2 cellular contexts compared by ENCODE assay signal in the genomic region with DNA sequence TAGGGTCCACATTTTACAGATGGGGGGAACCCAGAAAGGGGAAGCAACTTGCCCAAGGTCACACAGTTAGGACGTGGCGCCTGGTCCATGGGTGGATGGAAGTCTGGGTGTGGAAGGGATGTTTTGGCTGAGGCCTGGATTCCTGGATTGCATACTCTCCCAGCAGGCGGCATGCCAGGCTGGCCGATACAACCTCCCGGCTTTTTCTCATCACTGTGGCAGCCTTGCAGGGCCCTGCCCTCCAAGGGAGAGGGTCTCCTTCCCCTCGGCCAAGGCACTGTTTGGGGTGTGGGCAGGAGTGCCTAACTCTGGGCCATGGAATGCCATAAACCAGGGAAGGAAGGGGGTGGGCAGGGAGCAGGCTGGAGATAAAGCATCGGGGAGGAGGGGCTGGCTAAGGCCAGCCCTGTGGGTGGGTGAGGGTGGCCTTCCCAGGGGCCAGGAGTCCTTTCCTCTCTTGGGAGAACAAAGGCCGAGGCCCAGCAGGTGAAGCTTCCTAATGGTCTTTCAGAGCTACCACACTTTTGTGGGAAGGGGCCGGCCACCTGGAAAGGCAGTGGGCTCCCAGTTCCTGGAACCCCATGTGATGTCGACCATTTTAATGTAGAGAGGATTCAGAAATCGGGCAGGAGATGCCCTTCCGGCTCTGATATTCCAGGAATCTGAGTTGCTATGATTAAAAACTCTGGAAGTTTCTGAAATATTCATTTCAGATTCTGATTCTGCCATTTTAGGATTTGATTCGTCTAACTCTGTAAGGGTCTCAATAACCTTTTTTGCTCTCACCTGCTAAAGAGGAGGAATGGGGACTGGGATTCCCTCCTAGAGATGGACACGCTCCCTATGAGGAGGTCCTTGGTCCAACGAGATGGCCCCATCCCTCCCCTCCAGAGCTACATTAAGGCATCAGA.
TF ChIP-seq lines count a peak whose summit lies in the region.

No MANE protein-coding gene starts in this region.

TF ChIP-seq in SK-N-SH, 30 proteins besides CTCF, POLR2A, EP300 and RAD21 (continued from another document):
- TF ChIP-seq, protein P1, sequence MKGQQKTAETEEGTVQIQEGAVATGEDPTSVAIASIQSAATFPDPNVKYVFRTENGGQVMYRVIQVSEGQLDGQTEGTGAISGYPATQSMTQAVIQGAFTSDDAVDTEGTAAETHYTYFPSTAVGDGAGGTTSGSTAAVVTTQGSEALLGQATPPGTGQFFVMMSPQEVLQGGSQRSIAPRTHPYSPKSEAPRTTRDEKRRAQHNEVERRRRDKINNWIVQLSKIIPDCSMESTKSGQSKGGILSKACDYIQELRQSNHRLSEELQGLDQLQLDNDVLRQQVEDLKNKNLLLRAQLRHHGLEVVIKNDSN (IDR thresholded peaks at IDR 0.05; ENCODE audit: borderline replicate concordance, low read depth): no peak
- no peak for TF ChIP-seq MEF2A (IDR thresholded peaks at IDR 0.05; ENCODE audit: borderline replicate concordance, low read depth)
- no peak for TF ChIP-seq RCOR1 (IDR thresholded peaks at IDR 0.05; ENCODE audit: low read length)
- no peak for TF ChIP-seq NRF1 (IDR thresholded peaks at IDR 0.05; ENCODE audit: low read depth, low read length)
- TF ChIP-seq FOXJ3 (CRISPR knock-in tag; IDR thresholded peaks at IDR 0.05): no peak
- TF ChIP-seq, protein P2, sequence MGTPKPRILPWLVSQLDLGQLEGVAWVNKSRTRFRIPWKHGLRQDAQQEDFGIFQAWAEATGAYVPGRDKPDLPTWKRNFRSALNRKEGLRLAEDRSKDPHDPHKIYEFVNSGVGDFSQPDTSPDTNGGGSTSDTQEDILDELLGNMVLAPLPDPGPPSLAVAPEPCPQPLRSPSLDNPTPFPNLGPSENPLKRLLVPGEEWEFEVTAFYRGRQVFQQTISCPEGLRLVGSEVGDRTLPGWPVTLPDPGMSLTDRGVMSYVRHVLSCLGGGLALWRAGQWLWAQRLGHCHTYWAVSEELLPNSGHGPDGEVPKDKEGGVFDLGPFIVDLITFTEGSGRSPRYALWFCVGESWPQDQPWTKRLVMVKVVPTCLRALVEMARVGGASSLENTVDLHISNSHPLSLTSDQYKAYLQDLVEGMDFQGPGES (IDR thresholded peaks at IDR 0.05; ENCODE audit: low read depth, low read length): no peak
- no peak for TF ChIP-seq GABPA (IDR thresholded peaks at IDR 0.05; ENCODE audit: low read depth)
- no peak for TF ChIP-seq RXRA (IDR thresholded peaks at IDR 0.05; ENCODE audit: borderline replicate concordance, low read depth)
- TF ChIP-seq, protein P3, sequence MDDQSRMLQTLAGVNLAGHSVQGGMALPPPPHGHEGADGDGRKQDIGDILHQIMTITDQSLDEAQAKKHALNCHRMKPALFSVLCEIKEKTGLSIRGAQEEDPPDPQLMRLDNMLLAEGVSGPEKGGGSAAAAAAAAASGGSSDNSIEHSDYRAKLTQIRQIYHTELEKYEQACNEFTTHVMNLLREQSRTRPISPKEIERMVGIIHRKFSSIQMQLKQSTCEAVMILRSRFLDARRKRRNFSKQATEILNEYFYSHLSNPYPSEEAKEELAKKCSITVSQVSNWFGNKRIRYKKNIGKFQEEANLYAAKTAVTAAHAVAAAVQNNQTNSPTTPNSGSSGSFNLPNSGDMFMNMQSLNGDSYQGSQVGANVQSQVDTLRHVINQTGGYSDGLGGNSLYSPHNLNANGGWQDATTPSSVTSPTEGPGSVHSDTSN (IDR thresholded peaks at IDR 0.05): no peak

TF ChIP-seq in SK-N-SH treated with all-trans-retinoic acid at 6 μM for 48 hours, 23 proteins besides CTCF, POLR2A, EP300 and RAD21 (continued from another document):
- TF ChIP-seq, protein P4, sequence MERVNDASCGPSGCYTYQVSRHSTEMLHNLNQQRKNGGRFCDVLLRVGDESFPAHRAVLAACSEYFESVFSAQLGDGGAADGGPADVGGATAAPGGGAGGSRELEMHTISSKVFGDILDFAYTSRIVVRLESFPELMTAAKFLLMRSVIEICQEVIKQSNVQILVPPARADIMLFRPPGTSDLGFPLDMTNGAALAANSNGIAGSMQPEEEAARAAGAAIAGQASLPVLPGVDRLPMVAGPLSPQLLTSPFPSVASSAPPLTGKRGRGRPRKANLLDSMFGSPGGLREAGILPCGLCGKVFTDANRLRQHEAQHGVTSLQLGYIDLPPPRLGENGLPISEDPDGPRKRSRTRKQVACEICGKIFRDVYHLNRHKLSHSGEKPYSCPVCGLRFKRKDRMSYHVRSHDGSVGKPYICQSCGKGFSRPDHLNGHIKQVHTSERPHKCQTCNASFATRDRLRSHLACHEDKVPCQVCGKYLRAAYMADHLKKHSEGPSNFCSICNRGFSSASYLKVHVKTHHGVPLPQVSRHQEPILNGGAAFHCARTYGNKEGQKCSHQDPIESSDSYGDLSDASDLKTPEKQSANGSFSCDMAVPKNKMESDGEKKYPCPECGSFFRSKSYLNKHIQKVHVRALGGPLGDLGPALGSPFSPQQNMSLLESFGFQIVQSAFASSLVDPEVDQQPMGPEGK (CRISPR knock-in tag; IDR thresholded peaks at IDR 0.05; ENCODE audit: borderline replicate concordance): no peak
- TF ChIP-seq ZNF70 (CRISPR knock-in tag; IDR thresholded peaks at IDR 0.05): no peak
- TF ChIP-seq SNAI2 (CRISPR knock-in tag; IDR thresholded peaks at IDR 0.05): no peak
- no peak for TF ChIP-seq ESRRG (CRISPR knock-in tag; IDR thresholded peaks at IDR 0.05)
- TF ChIP-seq, protein P5, sequence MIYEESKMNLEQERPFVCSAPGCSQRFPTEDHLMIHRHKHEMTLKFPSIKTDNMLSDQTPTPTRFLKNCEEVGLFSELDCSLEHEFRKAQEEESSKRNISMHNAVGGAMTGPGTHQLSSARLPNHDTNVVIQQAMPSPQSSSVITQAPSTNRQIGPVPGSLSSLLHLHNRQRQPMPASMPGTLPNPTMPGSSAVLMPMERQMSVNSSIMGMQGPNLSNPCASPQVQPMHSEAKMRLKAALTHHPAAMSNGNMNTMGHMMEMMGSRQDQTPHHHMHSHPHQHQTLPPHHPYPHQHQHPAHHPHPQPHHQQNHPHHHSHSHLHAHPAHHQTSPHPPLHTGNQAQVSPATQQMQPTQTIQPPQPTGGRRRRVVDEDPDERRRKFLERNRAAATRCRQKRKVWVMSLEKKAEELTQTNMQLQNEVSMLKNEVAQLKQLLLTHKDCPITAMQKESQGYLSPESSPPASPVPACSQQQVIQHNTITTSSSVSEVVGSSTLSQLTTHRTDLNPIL (CRISPR knock-in tag; IDR thresholded peaks at IDR 0.05; ENCODE audit: low read depth): no peak
- TF ChIP-seq GLIS3 (CRISPR knock-in tag; IDR thresholded peaks at IDR 0.05): no peak
- no peak for TF ChIP-seq ZNF8 (CRISPR knock-in tag; IDR thresholded peaks at IDR 0.05)
- TF ChIP-seq, protein P6, sequence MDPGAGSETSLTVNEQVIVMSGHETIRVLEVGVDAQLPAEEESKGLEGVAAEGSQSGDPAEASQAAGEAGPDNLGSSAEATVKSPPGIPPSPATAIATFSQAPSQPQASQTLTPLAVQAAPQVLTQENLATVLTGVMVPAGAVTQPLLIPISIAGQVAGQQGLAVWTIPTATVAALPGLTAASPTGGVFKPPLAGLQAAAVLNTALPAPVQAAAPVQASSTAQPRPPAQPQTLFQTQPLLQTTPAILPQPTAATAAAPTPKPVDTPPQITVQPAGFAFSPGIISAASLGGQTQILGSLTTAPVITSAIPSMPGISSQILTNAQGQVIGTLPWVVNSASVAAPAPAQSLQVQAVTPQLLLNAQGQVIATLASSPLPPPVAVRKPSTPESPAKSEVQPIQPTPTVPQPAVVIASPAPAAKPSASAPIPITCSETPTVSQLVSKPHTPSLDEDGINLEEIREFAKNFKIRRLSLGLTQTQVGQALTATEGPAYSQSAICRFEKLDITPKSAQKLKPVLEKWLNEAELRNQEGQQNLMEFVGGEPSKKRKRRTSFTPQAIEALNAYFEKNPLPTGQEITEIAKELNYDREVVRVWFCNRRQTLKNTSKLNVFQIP (CRISPR knock-in tag; IDR thresholded peaks at IDR 0.05; ENCODE audit: borderline replicate concordance, low read depth): no peak
- TF ChIP-seq BACH2 (CRISPR knock-in tag; IDR thresholded peaks at IDR 0.05; ENCODE audit: borderline replicate concordance): no peak
- no peak for TF ChIP-seq ARNTL (CRISPR knock-in tag; IDR thresholded peaks at IDR 0.05; ENCODE audit: borderline replicate concordance, low read depth)
- TF ChIP-seq ZNF565 (CRISPR knock-in tag; conservative IDR thresholded peaks at IDR 0.05; ENCODE audit: low read depth): no peak
- TF ChIP-seq CSDC2 (CRISPR knock-in tag; IDR thresholded peaks at IDR 0.05): no peak
- no peak for TF ChIP-seq TCF4 (CRISPR knock-in tag; IDR thresholded peaks at IDR 0.05; ENCODE audit: borderline replicate concordance)
- no peak for TF ChIP-seq ZC3H10 (CRISPR knock-in tag; IDR thresholded peaks at IDR 0.05)
